Comparison of ENCODE assay signal across 26 cellular contexts in the genomic region with DNA sequence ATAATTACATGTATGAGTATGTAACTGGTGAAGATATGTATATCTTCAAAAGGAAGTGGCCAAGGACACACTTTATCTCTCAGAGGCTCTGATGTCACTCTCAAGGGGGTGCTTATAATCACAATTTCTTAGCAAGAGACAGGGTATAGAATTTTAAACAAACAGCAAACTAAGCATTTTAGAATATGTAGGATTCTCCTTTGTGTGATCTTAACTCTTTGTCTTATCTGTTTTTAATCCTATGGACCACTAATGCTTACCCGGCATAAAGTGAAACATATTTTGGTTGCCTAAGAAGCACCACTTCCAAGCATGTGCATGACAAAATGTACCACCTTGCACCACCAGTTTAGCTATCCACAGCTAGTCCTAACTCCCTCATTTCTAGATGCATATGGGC. TPM values are rescaled to one million over a fixed set of nuclear protein-coding genes. Genes with fewer than 3 reads are reported as not detected.
DNase-seq lines count a peak whose midpoint lies in the region; ATAC-seq and TF ChIP-seq lines count a peak whose summit lies in the region.
"Had no signal": no experiment of that assay in that cellular context is flagged by ENCODE, and none has a peak within 500 bp of the region (broad histone marks: within the 10 kb centered on the region; RNA-seq: fewer than 3 reads in every experiment).

No MANE protein-coding gene starts in this region.

- H3K4me1 Mint-ChIP-seq in activated CD4-positive, alpha-beta T cell treated with anti-CD3 and anti-CD28 coated beads for 36 hours: peaks cover 87% of the 10 kb centered on the region
- H3K4me1 Mint-ChIP-seq in CD4-positive, CD25-positive, alpha-beta regulatory T cell: peaks cover 43 to 91% (median 76%) of the 10 kb centered on the region in 4 donors
- H3K4me1 Mint-ChIP-seq in T-cell: peaks cover 86 to 90% (median 87%) of the 10 kb centered on the region in 3 donors

- CTCF ChIA-PET in activated CD4-positive, alpha-beta T cell treated with anti-CD3 and anti-CD28 coated beads for 36 hours (lab: Charles Lee): interaction anchor here (3.3 kb wide), 1 partner anchor 19 kb away, joined by 14 read pairs; no protein-coding TSS in a partner anchor
- CTCF ChIA-PET in T-cell (lab: Charles Lee): no interaction called here

- H3K27me3 Mint-ChIP-seq in activated CD4-positive, alpha-beta T cell treated with anti-CD3 and anti-CD28 coated beads for 36 hours: no peaks in the 10 kb centered on the region
- H3K27me3 Mint-ChIP-seq in CD4-positive, CD25-positive, alpha-beta regulatory T cell: no peaks in the 10 kb centered on the region
- H3K27me3 Mint-ChIP-seq in T-cell: no peaks in the 10 kb centered on the region
- H3K27me3 Mint-ChIP-seq: central memory CD8-positive, alpha-beta T cell; dendritic cell treated with granulocyte-macrophage colony-stimulating factor and Interleukin-4, amounts not matched to agents 40 ng/mL and 50 ng/mL, for 4 days had no signal

- no peak for TF ChIP-seq CTCF in BE2C (IDR thresholded peaks at IDR 0.05; ENCODE audit: low read depth, low read length)

- peak overlapping the region; percentile 72 for H3K27ac Mint-ChIP-seq in activated CD4-positive, alpha-beta T cell treated with anti-CD3 and anti-CD28 coated beads for 36 hours
- peak overlapping the region in 2 of 3 donors; percentile 45 to 79 for H3K27ac Mint-ChIP-seq in CD4-positive, CD25-positive, alpha-beta regulatory T cell
- H3K27ac Mint-ChIP-seq in T-cell: peak overlapping the region; percentile 82 to 91
- H3K27ac Mint-ChIP-seq: dendritic cell treated with granulocyte-macrophage colony-stimulating factor and Interleukin-4, amounts not matched to agents 40 ng/mL and 50 ng/mL, for 4 days; H9 had no signal

- POLR2A ChIA-PET in activated CD4-positive, alpha-beta T cell treated with anti-CD3 and anti-CD28 coated beads for 36 hours (lab: Charles Lee): interaction anchor here (0.6 to 0.7 kb wide), 2 partner anchors 8 to 38 kb away, joined by 3 to 4 read pairs; a partner anchor contains a TSS
- POLR2A ChIA-PET in T-cell (lab: Charles Lee): interaction anchor here (0.5 to 1.5 kb wide), 5 partner anchors 8 to 61 kb away, joined by 3 to 4 read pairs (median 3); a partner anchor contains a TSS

- H3K4me3 Mint-ChIP-seq in activated CD4-positive, alpha-beta T cell treated with anti-CD3 and anti-CD28 coated beads for 36 hours: no peak overlapping the region
- peak overlapping the region in 2 of 4 donors; percentile 45 to 47 for H3K4me3 Mint-ChIP-seq in CD4-positive, CD25-positive, alpha-beta regulatory T cell
- H3K4me3 Mint-ChIP-seq in T-cell: peak overlapping the region; percentile 6 to 64 (median 26)
- H3K4me3 Mint-ChIP-seq: dendritic cell treated with granulocyte-macrophage colony-stimulating factor and Interleukin-4, amounts not matched to agents 40 ng/mL and 50 ng/mL, for 4 days; H9 had no signal

- peak overlapping the region; percentile 1 for H3K4me3 ChIP-seq in CD4-positive, CD25-positive, alpha-beta regulatory T cell (ENCODE audit: low read depth, low read length)
- H3K4me3 ChIP-seq in effector memory CD4-positive, alpha-beta T cell (ENCODE audit: insufficient read depth, low read depth, low read length, poor library complexity, severe bottlenecking): no peak overlapping the region
- H3K4me3 ChIP-seq in BE2C (ENCODE audit: low read depth, low read length): no peak overlapping the region
- H3K4me3 ChIP-seq: gastroesophageal sphincter, hepatocyte, MG63, prostate gland, thyroid gland had no signal

- H3K9me3 ChIP-seq in CD4-positive, CD25-positive, alpha-beta regulatory T cell (ENCODE audit: control insufficient read depth in 2 of 2, low read length in 2 of 2): no peaks in the 10 kb centered on the region
- H3K9me3 ChIP-seq in effector memory CD4-positive, alpha-beta T cell (ENCODE audit: control insufficient read depth, low read length): no peaks in the 10 kb centered on the region
- H3K9me3 ChIP-seq in BE2C: no peaks in the 10 kb centered on the region; the same call in 1 of the 2 replicates
- H3K9me3 ChIP-seq: gastroesophageal sphincter, MG63, prostate gland, thyroid gland had no signal

- H3K36me3 ChIP-seq in CD4-positive, CD25-positive, alpha-beta regulatory T cell (ENCODE audit: control insufficient read depth, insufficient read depth, low read length): peaks cover 20% of the 10 kb centered on the region
- peaks cover 3% of the 10 kb centered on the region for H3K36me3 ChIP-seq in effector memory CD4-positive, alpha-beta T cell (ENCODE audit: control insufficient read depth, insufficient read depth, low read length)
- no peaks in the 10 kb centered on the region for H3K36me3 ChIP-seq in BE2C
- H3K36me3 ChIP-seq: gastroesophageal sphincter, MG63, prostate gland, thyroid gland had no signal

- peaks cover 68% of the 10 kb centered on the region for H3K4me1 ChIP-seq in CD4-positive, CD25-positive, alpha-beta regulatory T cell (ENCODE audit: control insufficient read depth, insufficient read depth, low read length, poor library complexity, severe bottlenecking)
- H3K4me1 ChIP-seq in effector memory CD4-positive, alpha-beta T cell (ENCODE audit: control insufficient read depth, insufficient read depth, low read length, poor library complexity, severe bottlenecking): peaks cover 45% of the 10 kb centered on the region
- no peaks in the 10 kb centered on the region for H3K4me1 ChIP-seq in BE2C
- H3K4me1 ChIP-seq: prostate gland had no signal

- no peak for ATAC-seq in activated CD4-positive, alpha-beta T cell treated with anti-CD3 and anti-CD28 coated beads for 36 hours
- no peak for ATAC-seq in CD4-positive, CD25-positive, alpha-beta regulatory T cell (ENCODE audit: low read depth in 2 of 2)
- ATAC-seq in T-cell (replicated peaks in 1 of 4) (no peak), left lobe of liver (no peak)
- ATAC-seq: gastroesophageal sphincter, Panc1 had no signal

- intact Hi-C loops in activated CD4-positive, alpha-beta T cell treated with anti-CD3 and anti-CD28 coated beads for 36 hours (cut with DNase I, micrococcal nuclease): loop anchor here in 1 of 2 experiments (10.0 kb wide), 1 partner anchor 186 kb away; no protein-coding TSS in a partner anchor

- peaks cover 2% of the 10 kb centered on the region for H3K9me3 Mint-ChIP-seq in activated CD4-positive, alpha-beta T cell treated with anti-CD3 and anti-CD28 coated beads for 36 hours (ENCODE audit: low read depth)
- H3K9me3 Mint-ChIP-seq in CD4-positive, CD25-positive, alpha-beta regulatory T cell: no peaks in the 10 kb centered on the region
- H3K9me3 Mint-ChIP-seq in T-cell: no peaks in the 10 kb centered on the region
- H3K9me3 Mint-ChIP-seq: central memory CD8-positive, alpha-beta T cell; dendritic cell treated with granulocyte-macrophage colony-stimulating factor and Interleukin-4, amounts not matched to agents 40 ng/mL and 50 ng/mL, for 4 days; H9 had no signal

- peaks cover 4% of the 10 kb centered on the region for H3K36me3 Mint-ChIP-seq in activated CD4-positive, alpha-beta T cell treated with anti-CD3 and anti-CD28 coated beads for 36 hours (ENCODE audit: low read depth)
- peaks cover 26% of the 10 kb centered on the region for H3K36me3 Mint-ChIP-seq in CD4-positive, CD25-positive, alpha-beta regulatory T cell
- H3K36me3 Mint-ChIP-seq in T-cell: peaks cover 29% of the 10 kb centered on the region

- no peak for DNase-seq in activated CD4-positive, alpha-beta T cell treated with anti-CD3 and anti-CD28 coated beads for 36 hours
- DNase-seq in activated CD4-positive, alpha-beta T cell treated with anti-CD3 and anti-CD28 coated beads, Interleukin-2, amount 50 U/mL, for 48 hours: no peak
- DNase-seq in CD4-positive, CD25-positive, alpha-beta regulatory T cell: no peak
- DNase-seq in T-cell (no peak), BE2C (no peak), DMS153 (lab: John Stamatoyannopoulos, UW) (no peak), left lobe of liver (ENCODE audit: low spot score) (no peak)
- DNase-seq in effector memory CD4-positive, alpha-beta T cell: no peak
- DNase-seq: activated CD4-positive, alpha-beta T cell treated with anti-CD3 and anti-CD28 coated beads, Interleukin-2, amount 50 U/mL, for 1 hour; activated naive CD4-positive, alpha-beta T cell treated with Interleukin-2 at 50 U/mL for 16 hours; GF-D8; H9; MG63; NCI-H2029; NCI-H526 treated with DMSO at 0.1 percent for 48 hours; SHP77; stimulated activated naive CD4-positive, alpha-beta T cell treated with Interleukin-2 at 50 U/mL for 16 hours; T1000; thyroid gland had no signal

- H3K27ac ChIP-seq in CD4-positive, CD25-positive, alpha-beta regulatory T cell (ENCODE audit: insufficient read depth, low read length, poor library complexity, severe bottlenecking): peak overlapping the region; percentile 36
- H3K27ac ChIP-seq in effector memory CD4-positive, alpha-beta T cell (ENCODE audit: insufficient read depth, low read length, poor library complexity, severe bottlenecking): peak overlapping the region; percentile 86
- H3K27ac ChIP-seq: 22Rv1, hepatocyte, prostate gland, thyroid gland had no signal

- H3K27me3 ChIP-seq in CD4-positive, CD25-positive, alpha-beta regulatory T cell (ENCODE audit: control insufficient read depth, insufficient read depth, low read length): no peaks in the 10 kb centered on the region
- H3K27me3 ChIP-seq in effector memory CD4-positive, alpha-beta T cell (replicated peaks; ENCODE audit: control insufficient read depth, insufficient read depth, low read length, poor library complexity, severe bottlenecking): no peaks in the 10 kb centered on the region
- H3K27me3 ChIP-seq in BE2C: no peaks in the 10 kb centered on the region
- H3K27me3 ChIP-seq: gastroesophageal sphincter, hepatocyte, MG63, thyroid gland had no signal

RNA-seq across cellular contexts. Expression of a gene that starts 8.2 kb away (rescaled TPM):
- 100 to 1,000 TPM; 317 to 481 TPM for total RNA-seq in activated CD4-positive, alpha-beta T cell treated with anti-CD3 and anti-CD28 coated beads for 36 hours
- 726 TPM for total RNA-seq in CD4-positive, CD25-positive, alpha-beta regulatory T cell
- 100 to 1,000 TPM; 221 to 262 (median 237) TPM for polyA plus RNA-seq in CD4-positive, CD25-positive, alpha-beta regulatory T cell
- total RNA-seq in T-cell: 100 to 1,000 TPM; 408 to 705 (median 423) TPM
- 41.6 TPM for polyA plus RNA-seq in BE2C (2012; ENCODE audit: insufficient read depth, insufficient read length, low read depth)
- 48.4 TPM for total RNA-seq in left lobe of liver
